Comparison of ENCODE assay signal across 22 cellular contexts in the genomic region with DNA sequence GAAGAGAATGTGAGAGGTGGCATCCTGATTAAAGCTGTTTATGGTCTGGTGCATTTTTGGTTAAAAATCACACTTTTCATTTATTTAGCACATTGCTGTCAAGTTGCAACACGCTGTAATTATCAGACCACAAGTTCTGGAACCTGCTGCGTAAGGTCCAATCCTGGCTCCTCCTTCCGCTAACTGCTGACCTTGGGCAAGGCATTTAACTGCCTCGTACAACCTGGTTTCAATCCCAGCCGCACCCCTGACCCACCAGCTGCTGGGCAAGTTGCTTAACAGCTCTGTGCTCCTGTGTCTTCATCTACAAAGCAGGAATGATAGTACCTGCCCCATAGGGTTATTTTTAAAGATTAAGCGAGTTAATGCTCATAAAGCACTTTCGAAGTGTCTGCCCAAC.
DNase-seq lines count a peak whose midpoint lies in the region; ATAC-seq lines count a peak whose summit lies in the region.
"Had no signal": no experiment of that assay in that cellular context is flagged by ENCODE, and none has a peak within 500 bp of the region (broad histone marks: within the 10 kb centered on the region; RNA-seq: fewer than 3 reads in every experiment).

No MANE protein-coding gene starts in this region.

- no peak for ATAC-seq in HG03439 (IDR thresholded peaks at IDR 0.05; ENCODE audit: unreplicated experiment)
- ATAC-seq: A549; CD8-positive, alpha-beta T cell had no signal

- DNase-seq in RPMI8226, result peak; percentile 79
- DNase-seq: 8988T; ACHN; AML-193; BE2C; C1 segment of cervical spinal cord; Caco-2; Calu3; CD4-positive, alpha-beta memory T cell; CD4-positive, alpha-beta T cell; CD4-positive, CD25-positive, alpha-beta regulatory T cell; CD8-positive, alpha-beta memory T cell; CD8-positive, alpha-beta T cell; DMS 273 treated with DMSO at 0.1 percent for 48 hours; DMS153; DMS53; DMS79; DMS79 treated with DMSO at 0.1 percent for 48 hours; DND-41; EL had no signal
